Comparison of ENCODE assay signal across 8 cellular contexts in genomic region chr7:44607141-44608068, GRCh38. TPM values are rescaled to one million over a fixed set of nuclear protein-coding genes. Genes with fewer than 3 reads are reported as not detected.
DNase-seq lines count a peak whose midpoint lies in the region; ATAC-seq and TF ChIP-seq lines count a peak whose summit lies in the region.

No MANE protein-coding gene starts in this region.

- intact Hi-C loops in activated CD8-positive, alpha-beta T cell treated with anti-CD3 and anti-CD28 coated beads for 36 hours (cut with micrococcal nuclease) = no loop called here

- H3K4me1 Mint-ChIP-seq in activated CD8-positive, alpha-beta T cell treated with anti-CD3 and anti-CD28 coated beads for 36 hours (ENCODE audit: low read depth) = peaks cover 32% of the 10 kb centered on the region

- H3K27me3 Mint-ChIP-seq in activated CD8-positive, alpha-beta T cell treated with anti-CD3 and anti-CD28 coated beads for 36 hours = no peaks in the 10 kb centered on the region

- H3K27ac ChIP-seq in substantia nigra (ENCODE audit: low read depth, low read length, poor library complexity, severe bottlenecking) = peak overlapping the region; percentile 99

- no peaks in the 10 kb centered on the region for H3K9me3 Mint-ChIP-seq in activated CD8-positive, alpha-beta T cell treated with anti-CD3 and anti-CD28 coated beads for 36 hours

- TF ChIP-seq CTCF in activated CD8-positive, alpha-beta T cell treated with anti-CD3 and anti-CD28 coated beads for 36 hours (IDR thresholded peaks at IDR 0.05) = no peak

- CTCF ChIA-PET in activated CD8-positive, alpha-beta T cell treated with anti-CD3 and anti-CD28 coated beads for 36 hours (lab: Charles Lee) = interaction anchor here (1.0 to 2.7 kb wide), 6 partner anchors 9 to 50 kb away, joined by 3 to 13 read pairs (median 6); no protein-coding TSS in a partner anchor

- H3K27ac Mint-ChIP-seq in activated CD8-positive, alpha-beta T cell treated with anti-CD3 and anti-CD28 coated beads for 36 hours = peak overlapping the region; percentile 97

- POLR2A ChIA-PET in activated CD8-positive, alpha-beta T cell treated with anti-CD3 and anti-CD28 coated beads for 36 hours (lab: Charles Lee) = interaction anchor here (0.6 to 4.4 kb wide), 18 partner anchors 10 to 393 kb away, joined by 3 to 52 read pairs (median 5); partner anchors contain the start of genes PURB and TMED4

- peak; percentile 12 for ATAC-seq in activated CD8-positive, alpha-beta T cell treated with anti-CD3 and anti-CD28 coated beads for 36 hours

- peak overlapping the region; percentile 92 for H3K4me3 Mint-ChIP-seq in activated CD8-positive, alpha-beta T cell treated with anti-CD3 and anti-CD28 coated beads for 36 hours

- H3K36me3 Mint-ChIP-seq in activated CD8-positive, alpha-beta T cell treated with anti-CD3 and anti-CD28 coated beads for 36 hours (ENCODE audit: low read depth) = peaks cover 24% of the 10 kb centered on the region

- DNase-seq in SHP77 treated with DMSO at 0.1 percent for 48 hours (lab: John Stamatoyannopoulos, UW) (peak; percentile 61), SHP77 (lab: John Stamatoyannopoulos, UW) (no peak), inferior parietal cortex (ENCODE audit: extremely low spot score) (peak; percentile 23), substantia nigra (lab: John Stamatoyannopoulos, UW) (no peak), hepatic stellate cell (ENCODE audit: low spot score) (no peak), NCI-H2196 (lab: John Stamatoyannopoulos, UW; ENCODE audit: unreplicated experiment) (no peak)
- DNase-seq in activated CD8-positive, alpha-beta T cell treated with anti-CD3 and anti-CD28 coated beads for 36 hours = no peak
- DNase-seq in stimulated activated naive CD4-positive, alpha-beta T cell treated with Interleukin-2 at 50 U/mL for 16 hours (lab: John Stamatoyannopoulos, UW) = no peak

RNA-seq across cellular contexts. Expression of gene OGDH, which starts 1.0 kb away (rescaled TPM):
- total RNA-seq in activated CD8-positive, alpha-beta T cell treated with anti-CD3 and anti-CD28 coated beads for 36 hours = 10 to 100 TPM; 78.6 to 85.6 TPM

RNA-seq across cellular contexts. Expression of gene TMED4, which starts 25.4 kb away (rescaled TPM):
- total RNA-seq in activated CD8-positive, alpha-beta T cell treated with anti-CD3 and anti-CD28 coated beads for 36 hours = 10 to 100 TPM; 74.6 to 76.2 TPM

RNA-seq across cellular contexts. Expression of gene DDX56, which starts 33.7 kb away (rescaled TPM):
- total RNA-seq in activated CD8-positive, alpha-beta T cell treated with anti-CD3 and anti-CD28 coated beads for 36 hours = 10 to 100 TPM; 92.3 to 98.3 TPM

Comparison
In these comparisons a context has a peak if more than half of its experiments do, and no peak if none do; other contexts are left out.
1. DNase-seq: peak in SHP77 treated with DMSO at 0.1 percent for 48 hours (single experiment) and inferior parietal cortex (single experiment); none in SHP77 (0 of 2), activated CD8-positive, alpha-beta T cell treated with anti-CD3 and anti-CD28 coated beads for 36 hours (single experiment), substantia nigra (0 of 49), hepatic stellate cell (single experiment), NCI-H2196 (single experiment) and stimulated activated naive CD4-positive, alpha-beta T cell treated with Interleukin-2 at 50 U/mL for 16 hours (single experiment).